In the genomic region with DNA sequence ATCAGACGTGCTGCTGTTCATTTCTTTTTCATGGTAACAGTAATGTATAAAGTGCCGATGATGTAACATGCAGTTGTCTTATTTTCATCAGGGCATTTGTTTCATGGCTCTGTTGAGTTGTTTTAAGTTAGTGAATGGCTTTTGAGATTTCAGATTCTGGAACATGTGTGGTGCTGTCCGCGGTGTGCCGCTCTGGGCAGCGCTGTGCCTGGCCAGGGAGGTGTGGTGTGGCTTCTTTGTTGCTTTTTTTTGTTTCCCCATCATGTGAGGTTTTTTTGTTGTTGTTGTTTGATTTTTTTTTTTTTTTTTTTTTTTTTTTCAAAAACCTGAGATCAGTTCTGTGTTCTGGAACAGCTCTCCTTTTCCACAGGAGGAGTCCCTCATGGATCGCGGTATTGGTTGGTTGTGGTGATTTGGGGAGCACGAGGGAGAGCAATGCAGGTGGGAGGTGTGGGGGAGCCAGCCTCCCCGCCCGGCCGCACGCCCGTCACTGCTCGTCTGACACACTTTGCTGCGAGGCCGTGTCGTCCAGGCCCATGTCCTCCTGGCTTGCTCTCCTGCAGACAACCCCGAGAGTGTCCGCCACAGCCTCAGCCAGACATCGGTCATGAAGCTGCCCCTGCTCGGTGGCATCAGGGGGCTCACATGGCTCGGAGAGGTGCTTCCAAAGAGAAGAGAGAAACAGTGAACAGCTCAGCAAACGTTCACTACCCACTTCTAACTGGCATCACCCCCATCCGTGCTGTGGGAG, we compare ENCODE assay signal across 21 cellular contexts. TPM values are rescaled to one million over a fixed set of nuclear protein-coding genes. Genes with fewer than 3 reads are reported as not detected.
DNase-seq lines count a peak whose midpoint lies in the region; ATAC-seq, FAIRE-seq and TF ChIP-seq lines count a peak whose summit lies in the region.
"Had no signal": no experiment of that assay in that cellular context is flagged by ENCODE, and none has a peak within 500 bp of the region (broad histone marks: within the 10 kb centered on the region; RNA-seq: fewer than 3 reads in every experiment).

No MANE protein-coding gene starts in this region.

- no peaks in the 10 kb centered on the region for H3F3A ChIP-seq in neural progenitor cell (ENCODE audit: low read depth)

- H2AK5ac ChIP-seq in H9 (ENCODE audit: insufficient read length, low read length) = no peak overlapping the region

- H2AFZ ChIP-seq in H9 (ENCODE audit: low read length) = no peak overlapping the region
- H2AFZ ChIP-seq in neural progenitor cell (replicated peaks) = no peak overlapping the region

- H3K9ac ChIP-seq in H9 (ENCODE audit: extremely low read depth, insufficient read length, low read length) (no peak overlapping the region), neural progenitor cell (no peak overlapping the region)

- TF ChIP-seq CTCF in D721Med (IDR thresholded peaks at IDR 0.05; ENCODE audit: insufficient read depth, missing control alignments) (no peak), H9 (conservative IDR thresholded peaks at IDR 0.05) (no peak), neural progenitor cell (IDR thresholded peaks at IDR 0.05) (no peak), esophagus muscularis mucosa (IDR thresholded peaks at IDR 0.05) (no peak)

- H3K4me1 ChIP-seq in H9 (ENCODE audit: insufficient read depth, low read length) (no peaks in the 10 kb centered on the region), neural progenitor cell (no peaks in the 10 kb centered on the region), esophagus muscularis mucosa (no peaks in the 10 kb centered on the region)
- H3K4me1 ChIP-seq in naive thymus-derived CD4-positive, alpha-beta T cell (ENCODE audit: control insufficient read depth in 2 of 2, insufficient read depth in 2 of 2, low read length in 2 of 2) = no peaks in the 10 kb centered on the region

- no peaks in the 10 kb centered on the region for H3K79me1 ChIP-seq in H9 (ENCODE audit: insufficient read depth, low read depth, low read length, poor library complexity, severe bottlenecking)

- no peak overlapping the region for H3K23ac ChIP-seq in H9 (ENCODE audit: insufficient read length, low read depth, low read length)

- H2BK5ac ChIP-seq in H9 (ENCODE audit: insufficient read length, low read length) = no peak overlapping the region

- H3K27me3 Mint-ChIP-seq in H9 (ENCODE audit: low read depth) = peaks cover 2% of the 10 kb centered on the region; the same call in 1 of the 2 replicates
- H3K27me3 Mint-ChIP-seq in effector memory CD8-positive, alpha-beta T cell = no peaks in the 10 kb centered on the region
- peaks cover 2% of the 10 kb centered on the region for H3K27me3 Mint-ChIP-seq in neural progenitor cell (ENCODE audit: insufficient read depth, low read depth)
- no peaks in the 10 kb centered on the region for H3K27me3 Mint-ChIP-seq in naive thymus-derived CD4-positive, alpha-beta T cell

- no peak overlapping the region for H3K14ac ChIP-seq in H9 (ENCODE audit: insufficient read depth, low read length)

- no peak overlapping the region for H3K56ac ChIP-seq in H9 (ENCODE audit: insufficient read length, low read depth, low read length)

- H3K9me3 ChIP-seq in H9 (ENCODE audit: control insufficient read depth, low read depth, low read length) (no peaks in the 10 kb centered on the region), neural progenitor cell (ENCODE audit: low read depth) (no peaks in the 10 kb centered on the region), esophagus muscularis mucosa (no peaks in the 10 kb centered on the region)
- no peaks in the 10 kb centered on the region for H3K9me3 ChIP-seq in naive thymus-derived CD4-positive, alpha-beta T cell (ENCODE audit: control insufficient read depth in 2 of 3, low read length in 3 of 3)
- H3K9me3 ChIP-seq: BE2C had no signal

- H2BK20ac ChIP-seq in H9 (ENCODE audit: low read depth, low read length, poor library complexity, severe bottlenecking) = no peak overlapping the region

- no peaks in the 10 kb centered on the region for H3K23me2 ChIP-seq in H9 (ENCODE audit: insufficient read length, low read depth, low read length, poor library complexity, severe bottlenecking)

- no CpG with 5 or more reads among the region's 25 CpGs for WGBS in H9 (ENCODE audit: extremely low coverage, insufficient read length, low lambda C conversion rate)
- 83% methylated on average over 14 of the region's 25 CpGs for WGBS in esophagus muscularis mucosa

- H4K8ac ChIP-seq in H9 (replicated peaks; ENCODE audit: insufficient read length, low read depth, low read length) = no peak overlapping the region

- H3K18ac ChIP-seq in H9 (ENCODE audit: insufficient read length, low read depth, low read length) = no peak overlapping the region

- H4K20me1 ChIP-seq in H9 (ENCODE audit: control insufficient read depth, insufficient read depth, insufficient read length) (no peaks in the 10 kb centered on the region), neural progenitor cell (ENCODE audit: low read depth) (no peaks in the 10 kb centered on the region)

- no peak overlapping the region for H2BK12ac ChIP-seq in H9 (ENCODE audit: insufficient read length, low read depth, low read length)

- no peak overlapping the region for H3T11ph ChIP-seq in H9 (ENCODE audit: low read length)

- H3K4me1 Mint-ChIP-seq in H9 (peaks cover 8 to 10% of the 10 kb centered on the region in 2 experiments), neural progenitor cell (peaks cover 17% of the 10 kb centered on the region)
- H3K4me1 Mint-ChIP-seq in effector memory CD8-positive, alpha-beta T cell (ENCODE audit: low read depth in 2 of 2) = peaks cover under 1 to 6% of the 10 kb centered on the region in 2 donors
- H3K4me1 Mint-ChIP-seq in naive thymus-derived CD4-positive, alpha-beta T cell = peaks cover 0 to 4% (median under 1%) of the 10 kb centered on the region in 7 donors

- CTCF ChIA-PET in naive thymus-derived CD4-positive, alpha-beta T cell (lab: Charles Lee) = no interaction called here

- no peak for ATAC-seq in effector memory CD8-positive, alpha-beta T cell (replicated peaks)
- ATAC-seq in GM21619 (IDR thresholded peaks at IDR 0.05; ENCODE audit: unreplicated experiment) = no peak
- ATAC-seq in naive thymus-derived CD4-positive, alpha-beta T cell = no peak
- ATAC-seq: CD8-positive, alpha-beta T cell had no signal

- POLR2A ChIA-PET in naive thymus-derived CD4-positive, alpha-beta T cell (lab: Charles Lee) = no interaction called here

- TF ChIP-seq EP300 in esophagus muscularis mucosa (IDR thresholded peaks at IDR 0.05) = no peak

- intact Hi-C loops in esophagus muscularis mucosa (cut with DNase I) = no loop called here
- intact Hi-C loops in naive thymus-derived CD4-positive, alpha-beta T cell (cut with micrococcal nuclease) = no loop called here

- H2BK120ac ChIP-seq in H9 (ENCODE audit: low read depth, low read length, poor library complexity, severe bottlenecking) = no peak overlapping the region

- H3K79me2 ChIP-seq in H9 (ENCODE audit: insufficient read depth, low read length) (no peaks in the 10 kb centered on the region), neural progenitor cell (ENCODE audit: low read depth) (no peaks in the 10 kb centered on the region)

- no peaks in the 10 kb centered on the region for H3K27me3 ChIP-seq in H9 (ENCODE audit: insufficient read depth, low read length)
- H3K27me3 ChIP-seq in neural progenitor cell = no peaks in the 10 kb centered on the region
- no peaks in the 10 kb centered on the region for H3K27me3 ChIP-seq in esophagus muscularis mucosa
- H3K27me3 ChIP-seq in naive thymus-derived CD4-positive, alpha-beta T cell (ENCODE audit: control insufficient read depth in 2 of 2, insufficient read depth in 2 of 2, low read length in 2 of 2) = no peaks in the 10 kb centered on the region
- H3K27me3 ChIP-seq: BE2C had no signal

- H3K9me3 Mint-ChIP-seq in H9 (no peaks in the 10 kb centered on the region), neural progenitor cell (no peaks in the 10 kb centered on the region)
- H3K9me3 Mint-ChIP-seq in effector memory CD8-positive, alpha-beta T cell = no peaks in the 10 kb centered on the region
- no peaks in the 10 kb centered on the region for H3K9me3 Mint-ChIP-seq in naive thymus-derived CD4-positive, alpha-beta T cell
- H3K9me3 Mint-ChIP-seq: CD8-positive, alpha-beta T cell; HFFc6 had no signal

- peak overlapping the region; percentile 66 to 91 (median 68); a peak in 3 of 7 replicates for H3K27ac Mint-ChIP-seq in H9
- H3K27ac Mint-ChIP-seq in effector memory CD8-positive, alpha-beta T cell = peak overlapping the region; percentile 46 to 75
- peak overlapping the region; percentile 57 for H3K27ac Mint-ChIP-seq in neural progenitor cell
- peak overlapping the region in 2 of 9 donors; percentile 3 to 67 for H3K27ac Mint-ChIP-seq in naive thymus-derived CD4-positive, alpha-beta T cell
- H3K27ac Mint-ChIP-seq: CD8-positive, alpha-beta T cell; HFFc6 had no signal

- H2BK15ac ChIP-seq in H9 (ENCODE audit: low read depth, low read length) = no peak overlapping the region

- H3K4me3 ChIP-seq in neural progenitor cell (no peak overlapping the region), esophagus muscularis mucosa (no peak overlapping the region)
- no peak overlapping the region for H3K4me3 ChIP-seq in naive thymus-derived CD4-positive, alpha-beta T cell (ENCODE audit: low read length)

- H3K27ac ChIP-seq in H9 (ENCODE audit: insufficient read length, low read depth, low read length) (no peak overlapping the region), neural progenitor cell (no peak overlapping the region), esophagus muscularis mucosa (replicated peaks in 1 of 4) (no peak overlapping the region)
- no peak overlapping the region for H3K27ac ChIP-seq in naive thymus-derived CD4-positive, alpha-beta T cell (ENCODE audit: low read depth, low read length)

- no peaks in the 10 kb centered on the region for H3K36me3 ChIP-seq in neural progenitor cell
- peaks cover 0 to 15% (median 7%) of the 10 kb centered on the region in 4 donors for H3K36me3 ChIP-seq in esophagus muscularis mucosa
- peaks cover 0 to 17% (median 0%) of the 10 kb centered on the region in 3 experiments for H3K36me3 ChIP-seq in naive thymus-derived CD4-positive, alpha-beta T cell (ENCODE audit: control insufficient read depth in 2 of 3, insufficient read depth in 3 of 3, low read length in 3 of 3)

- no peak for TF ChIP-seq POLR2A in esophagus muscularis mucosa (IDR thresholded peaks at IDR 0.05; ENCODE audit: low read depth)

- no peak overlapping the region for H3K4ac ChIP-seq in H9 (ENCODE audit: low read depth, low read length)

- H4K91ac ChIP-seq in H9 (ENCODE audit: insufficient read length, low read depth, low read length) = no peak overlapping the region

- H3K4me3 Mint-ChIP-seq in H9 = no peak overlapping the region
- no peak overlapping the region for H3K4me3 Mint-ChIP-seq in effector memory CD8-positive, alpha-beta T cell
- no peak overlapping the region for H3K4me3 Mint-ChIP-seq in neural progenitor cell
- no peak overlapping the region for H3K4me3 Mint-ChIP-seq in naive thymus-derived CD4-positive, alpha-beta T cell
- H3K4me3 Mint-ChIP-seq: CD8-positive, alpha-beta T cell; HFFc6 had no signal

- DNase-seq in D721Med (ENCODE audit: insufficient read length, low spot score) (no peak), H9 (no peak), neural progenitor cell (ENCODE audit: low spot score) (no peak), esophagus muscularis mucosa (ENCODE audit: extremely low spot score) (no peak)
- no peak for DNase-seq in effector memory CD8-positive, alpha-beta T cell
- DNase-seq in naive thymus-derived CD4-positive, alpha-beta T cell = no peak
- DNase-seq: BE2C, DND-41, GDM1, HFFc6, MM.1S, NCI-H1105, NCI-H187, NCI-H2171 treated with DMSO at 0.1 percent for 48 hours, NCI-H510A, SHP77 had no signal

- H3K4me2 ChIP-seq in H9 (ENCODE audit: insufficient read depth, insufficient read length, low read length) (no peak overlapping the region), neural progenitor cell (no peak overlapping the region)

- H3K36me3 Mint-ChIP-seq in H9 (ENCODE audit: insufficient read depth in 1 of 3, low read depth in 3 of 3) (peaks cover 3 to 8% (median 6%) of the 10 kb centered on the region in 3 experiments; a peak in 6 of 7 replicates), neural progenitor cell (peaks cover 7% of the 10 kb centered on the region)
- peaks cover 3% of the 10 kb centered on the region for H3K36me3 Mint-ChIP-seq in effector memory CD8-positive, alpha-beta T cell (ENCODE audit: insufficient read depth)
- peaks cover 0 to 18% (median 4%) of the 10 kb centered on the region in 5 donors for H3K36me3 Mint-ChIP-seq in naive thymus-derived CD4-positive, alpha-beta T cell

- peak; percentile 21 for FAIRE-seq in D721Med (lab: Jason Lieb, UNC)
- FAIRE-seq: GM12892, GM19239, RCC 7860 had no signal

- no peak overlapping the region for H4K5ac ChIP-seq in H9 (ENCODE audit: insufficient read length, low read depth, low read length)

RNA-seq across cellular contexts. Expression of gene NTPCR, which starts 33.6 kb away (rescaled TPM):
- total RNA-seq in H9 (2021) (87.4 and 92.3 TPM in 2 replicates), neural progenitor cell (ENCODE audit: low replicate concordance) (59.4 and 65.7 TPM in 2 replicates), esophagus muscularis mucosa (10 to 100 TPM; 21.7 to 26.6 (median 24.6) TPM)
- 10 to 100 TPM; 16.0 to 28.7 (median 17.3) TPM for total RNA-seq in naive thymus-derived CD4-positive, alpha-beta T cell
- 10 to 100 TPM; 27.8 to 80.5 TPM for polyA plus RNA-seq in naive thymus-derived CD4-positive, alpha-beta T cell
